Comparison of ENCODE assay signal across 8 cellular contexts in genomic region chr3:113051222-113051804, GRCh38.
A peak's percentile ranks its signal among the peaks of the same experiment; 100 is the strongest.
DNase-seq lines count a peak whose midpoint lies in the region; ATAC-seq and TF ChIP-seq lines count a peak whose summit lies in the region.

No MANE protein-coding gene starts in this region.

- ATAC-seq in Right ventricle myocardium superior (ENCODE audit: poor library complexity) = peak; percentile 99

- H3K9ac ChIP-seq in SK-N-MC (ENCODE audit: insufficient read length) = no peak overlapping the region

- intact Hi-C loops in Right ventricle myocardium superior (cut with DNase I) (no loop called here), prostate gland (cut with DNase I) (loop anchor here (5.0 to 10.0 kb wide), 3 partner anchors 36 to 523 kb away; partner anchors contain the start of gene SPICE1)

- TF ChIP-seq CTCF in GM06990 (IDR thresholded peaks at IDR 0.05; ENCODE audit: insufficient read depth, low read length, poor library complexity, severe bottlenecking) (peak; percentile 75), HFFc6 (IDR thresholded peaks at IDR 0.05) (peak; percentile 99), prostate gland (IDR thresholded peaks at IDR 0.05) (peak; percentile 88 to 98 (median 96))

- WGBS in prostate gland = 4% methylated on average over 17 of the region's 17 CpGs

- H3K27ac ChIP-seq in SK-N-MC (no peak overlapping the region), prostate gland (peak overlapping the region; percentile 48 to 62)

- no peaks in the 10 kb centered on the region for H3K36me3 Mint-ChIP-seq in HFFc6 (ENCODE audit: low read depth)

- no peaks in the 10 kb centered on the region for H3K4me1 Mint-ChIP-seq in HFFc6 (ENCODE audit: low read depth)

- peak; percentile 46 for DNase-seq in GM06990 (ENCODE audit: extremely low read depth, insufficient read length)
- DNase-seq in HFFc6 = peak; percentile 77
- peak; percentile 93 for DNase-seq in NAMALWA (ENCODE audit: low spot score)
- DNase-seq in SK-N-MC (ENCODE audit: low read depth, low spot score) = peak; percentile 47
- DNase-seq in activated naive CD4-positive, alpha-beta T cell treated with anti-CD3 and anti-CD28 coated beads, Interleukin-2, amount 50 U/mL, for 16 hours = peak; percentile 81
- peak; percentile 77 for DNase-seq in Right ventricle myocardium superior
- peak; percentile 87 for DNase-seq in prostate gland (ENCODE audit: low spot score)
- DNase-seq in ureter (ENCODE audit: low spot score) = peak; percentile 93

- no peak overlapping the region for H3K4me3 ChIP-seq in GM06990 (replicated peaks; ENCODE audit: low read depth, low read length)
- peak overlapping the region; percentile 19; the same call in 1 of the 2 replicates for H3K4me3 ChIP-seq in SK-N-MC
- H3K4me3 ChIP-seq in prostate gland = no peak overlapping the region

- H3K4me1 ChIP-seq in prostate gland (replicated peaks) = no peaks in the 10 kb centered on the region

- H3K9me3 ChIP-seq in SK-N-MC (ENCODE audit: low read depth, low read length) (no peaks in the 10 kb centered on the region), prostate gland (no peaks in the 10 kb centered on the region)

- H3K36me3 ChIP-seq in GM06990 (ENCODE audit: control insufficient read depth, insufficient read depth, low read length) (no peaks in the 10 kb centered on the region), SK-N-MC (ENCODE audit: insufficient read depth, low read length) (no peaks in the 10 kb centered on the region), prostate gland (no peaks in the 10 kb centered on the region)

- no peak overlapping the region for H3K4me3 Mint-ChIP-seq in HFFc6

- no peak overlapping the region for H3K27ac Mint-ChIP-seq in HFFc6

- H3K27me3 ChIP-seq in GM06990 (replicated peaks; ENCODE audit: control insufficient read depth, insufficient read depth, low read length) = no peaks in the 10 kb centered on the region
- H3K27me3 ChIP-seq in prostate gland (replicated peaks; ENCODE audit: insufficient read depth) = no peaks in the 10 kb centered on the region

- no peak for TF ChIP-seq POLR2A in prostate gland (IDR thresholded peaks at IDR 0.05)

- no peaks in the 10 kb centered on the region for H3K9me3 Mint-ChIP-seq in HFFc6

- no peaks in the 10 kb centered on the region for H3K27me3 Mint-ChIP-seq in HFFc6 (ENCODE audit: insufficient read depth)
